Comparison of ENCODE assay signal across 33 cellular contexts in the genomic region with DNA sequence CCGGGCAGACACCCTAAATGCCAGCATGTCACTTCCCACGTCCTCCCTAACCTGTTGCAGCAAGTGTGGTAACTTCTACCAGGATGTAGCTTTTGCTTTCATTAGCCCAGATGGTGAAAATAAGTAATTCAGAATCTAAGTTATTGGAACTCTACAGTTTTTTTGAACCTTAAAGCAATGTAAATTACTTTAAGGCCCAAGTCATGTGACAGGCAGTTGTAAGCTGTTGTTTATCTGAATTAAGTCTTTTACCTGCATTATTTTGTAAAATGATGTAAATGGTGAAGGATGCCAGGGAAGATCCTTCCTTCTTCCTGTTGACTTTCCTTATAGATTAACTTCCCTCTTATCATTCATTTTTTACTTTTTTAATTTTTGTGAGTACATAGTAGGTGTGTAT.
"Had no signal": no experiment of that assay in that cellular context is flagged by ENCODE, and none has a peak within 500 bp of the region (broad histone marks: within the 10 kb centered on the region; RNA-seq: fewer than 3 reads in every experiment).

No MANE protein-coding gene starts in this region.

- H3K36me3 ChIP-seq: adrenal gland, esophagus muscularis mucosa, gastrocnemius medialis, heart left ventricle, WERI-Rb-1 had no signal

- H3K27ac Mint-ChIP-seq: activated B cell treated with CpG ODN at 0.5 μM for 24 hours; activated CD8-positive, alpha-beta T cell treated with anti-CD3 and anti-CD28 coated beads for 36 hours; activated naive CD4-positive, alpha-beta T cell treated with anti-CD3 and anti-CD28 coated beads for 36 hours; activated naive CD4-positive, alpha-beta T cell treated with anti-CD3 and anti-CD28 coated beads, Interleukin-2, amount 50 U/mL, for 24 hours; activated naive CD8-positive, alpha-beta T cell treated with anti-CD3 and anti-CD28 coated beads for 36 hours; activated naive CD8-positive, alpha-beta T cell treated with anti-CD3 and anti-CD28 coated beads, Interleukin-2, amount 50 U/mL, for 24 hours; activated T-helper 17 cell treated with anti-CD3 and anti-CD28 coated beads, Interleukin-2, amount 50 U/mL, for 72 hours; effector memory CD8-positive, alpha-beta T cell; T-helper 17 cell; T-helper 2 cell treated with Interferon-gamma antibody and Interleukin-4, amounts not matched to agents 5 μg/mL and 100 μg/mL, for 36 hours had no signal

- DNase-seq: activated B cell treated with CpG ODN at 0.5 μM for 24 hours; activated CD4-positive, alpha-beta T cell treated with anti-CD3 and anti-CD28 coated beads for 48 hours; activated CD4-positive, alpha-beta T cell treated with anti-CD3 and anti-CD28 coated beads, Interleukin-2, amount 50 U/mL, for 1 hour; activated CD4-positive, alpha-beta T cell treated with anti-CD3 and anti-CD28 coated beads, Interleukin-2, amount 50 U/mL, for 48 hours; activated CD8-positive, alpha-beta memory T cell treated with anti-CD3 and anti-CD28 coated beads for 24 hours; activated CD8-positive, alpha-beta T cell treated with anti-CD3 and anti-CD28 coated beads for 36 hours; activated effector memory CD4-positive, alpha-beta T cell treated with anti-CD3 and anti-CD28 coated beads, Interleukin-2, amount 50 U/mL, for 16 hours; activated naive CD4-positive, alpha-beta T cell treated with anti-CD3 and anti-CD28 coated beads for 36 hours; activated naive CD8-positive, alpha-beta T cell treated with anti-CD3 and anti-CD28 coated beads for 36 hours; activated naive CD8-positive, alpha-beta T cell treated with anti-CD3 and anti-CD28 coated beads, Interleukin-2, amount 50 U/mL, for 24 hours; activated T-cell treated with anti-CD3 and anti-CD28 coated beads, Interleukin-2, amount 50 U/mL, for 4 hours; adrenal gland; amygdala; aorta; body of pancreas; cortex of kidney; dermis blood vessel endothelial cell; effector CD4-positive, alpha-beta T cell; effector memory CD8-positive, alpha-beta T cell; erythroblast; foreskin keratinocyte; gastrocnemius medialis; glutamatergic neuron; heart left ventricle; T-helper 17 cell; T1000; WERI-Rb-1 had no signal

- H3K9me3 ChIP-seq: adrenal gland, body of pancreas, gastrocnemius medialis had no signal

- FAIRE-seq: colon had no signal

- H3K4me1 Mint-ChIP-seq: activated B cell treated with CpG ODN at 0.5 μM for 24 hours; activated naive CD4-positive, alpha-beta T cell treated with anti-CD3 and anti-CD28 coated beads, Interleukin-2, amount 50 U/mL, for 24 hours; activated naive CD8-positive, alpha-beta T cell treated with anti-CD3 and anti-CD28 coated beads for 36 hours; activated naive CD8-positive, alpha-beta T cell treated with anti-CD3 and anti-CD28 coated beads, Interleukin-2, amount 50 U/mL, for 24 hours; activated T-helper 17 cell treated with anti-CD3 and anti-CD28 coated beads, Interleukin-2, amount 50 U/mL, for 72 hours; T-helper 17 cell had no signal

- H3K27me3 ChIP-seq: adrenal gland, body of pancreas, esophagus muscularis mucosa, foreskin keratinocyte, gastrocnemius medialis, heart left ventricle had no signal

- H3K4me1 ChIP-seq: adrenal gland, body of pancreas, esophagus muscularis mucosa, foreskin keratinocyte, gastrocnemius medialis, heart left ventricle had no signal

- H3K4me3 ChIP-seq: adrenal gland, body of pancreas, esophagus muscularis mucosa, gastrocnemius medialis, heart left ventricle had no signal

- H3K27me3 Mint-ChIP-seq: activated B cell treated with CpG ODN at 0.5 μM for 24 hours; activated CD8-positive, alpha-beta T cell treated with anti-CD3 and anti-CD28 coated beads for 36 hours; activated naive CD4-positive, alpha-beta T cell treated with anti-CD3 and anti-CD28 coated beads, Interleukin-2, amount 50 U/mL, for 24 hours; activated naive CD8-positive, alpha-beta T cell treated with anti-CD3 and anti-CD28 coated beads for 36 hours; activated naive CD8-positive, alpha-beta T cell treated with anti-CD3 and anti-CD28 coated beads, Interleukin-2, amount 50 U/mL, for 24 hours; activated T-helper 17 cell treated with anti-CD3 and anti-CD28 coated beads, Interleukin-2, amount 50 U/mL, for 72 hours; effector memory CD8-positive, alpha-beta T cell; T-helper 17 cell had no signal

- H3K4me3 Mint-ChIP-seq: activated B cell treated with CpG ODN at 0.5 μM for 24 hours; activated CD8-positive, alpha-beta T cell treated with anti-CD3 and anti-CD28 coated beads for 36 hours; activated naive CD4-positive, alpha-beta T cell treated with anti-CD3 and anti-CD28 coated beads for 36 hours; activated naive CD4-positive, alpha-beta T cell treated with anti-CD3 and anti-CD28 coated beads, Interleukin-2, amount 50 U/mL, for 24 hours; activated naive CD8-positive, alpha-beta T cell treated with anti-CD3 and anti-CD28 coated beads for 36 hours; activated naive CD8-positive, alpha-beta T cell treated with anti-CD3 and anti-CD28 coated beads, Interleukin-2, amount 50 U/mL, for 24 hours; activated T-cell treated with anti-CD3 and anti-CD28 coated beads, Interleukin-2, amount 50 U/mL, for 4 hours; activated T-helper 17 cell treated with anti-CD3 and anti-CD28 coated beads, Interleukin-2, amount 50 U/mL, for 72 hours; effector memory CD8-positive, alpha-beta T cell; T-helper 17 cell; T-helper 2 cell treated with Interferon-gamma antibody and Interleukin-4, amounts not matched to agents 5 μg/mL and 100 μg/mL, for 36 hours had no signal

- H3K36me3 Mint-ChIP-seq: activated naive CD4-positive, alpha-beta T cell treated with anti-CD3 and anti-CD28 coated beads, Interleukin-2, amount 50 U/mL, for 24 hours; activated naive CD8-positive, alpha-beta T cell treated with anti-CD3 and anti-CD28 coated beads for 36 hours had no signal

- ATAC-seq: activated CD4-positive, CD25-positive, alpha-beta regulatory T cell treated with anti-CD3 and anti-CD28 coated beads, Interleukin-2, amount 50 U/mL, for 24 hours; activated CD8-positive, alpha-beta T cell treated with anti-CD3 and anti-CD28 coated beads for 36 hours; activated naive CD8-positive, alpha-beta T cell treated with anti-CD3 and anti-CD28 coated beads, Interleukin-2, amount 50 U/mL, for 24 hours; activated T-cell treated with anti-CD3 and anti-CD28 coated beads, Interleukin-2, amount 50 U/mL, for 4 hours; activated T-helper 17 cell treated with anti-CD3 and anti-CD28 coated beads, Interleukin-2, amount 50 U/mL, for 72 hours; body of pancreas; effector memory CD8-positive, alpha-beta T cell; foreskin keratinocyte; gastrocnemius medialis; heart left ventricle; T-helper 17 cell had no signal

- H3K27ac ChIP-seq: adrenal gland, body of pancreas, esophagus muscularis mucosa, foreskin keratinocyte, gastrocnemius medialis, heart left ventricle, WERI-Rb-1 had no signal

- H3K9me3 Mint-ChIP-seq: activated B cell treated with CpG ODN at 0.5 μM for 24 hours; activated CD8-positive, alpha-beta T cell treated with anti-CD3 and anti-CD28 coated beads for 36 hours; activated naive CD4-positive, alpha-beta T cell treated with anti-CD3 and anti-CD28 coated beads for 36 hours; activated naive CD8-positive, alpha-beta T cell treated with anti-CD3 and anti-CD28 coated beads for 36 hours had no signal
